ENCODE assay signal across 10 cellular contexts in the genomic region with DNA sequence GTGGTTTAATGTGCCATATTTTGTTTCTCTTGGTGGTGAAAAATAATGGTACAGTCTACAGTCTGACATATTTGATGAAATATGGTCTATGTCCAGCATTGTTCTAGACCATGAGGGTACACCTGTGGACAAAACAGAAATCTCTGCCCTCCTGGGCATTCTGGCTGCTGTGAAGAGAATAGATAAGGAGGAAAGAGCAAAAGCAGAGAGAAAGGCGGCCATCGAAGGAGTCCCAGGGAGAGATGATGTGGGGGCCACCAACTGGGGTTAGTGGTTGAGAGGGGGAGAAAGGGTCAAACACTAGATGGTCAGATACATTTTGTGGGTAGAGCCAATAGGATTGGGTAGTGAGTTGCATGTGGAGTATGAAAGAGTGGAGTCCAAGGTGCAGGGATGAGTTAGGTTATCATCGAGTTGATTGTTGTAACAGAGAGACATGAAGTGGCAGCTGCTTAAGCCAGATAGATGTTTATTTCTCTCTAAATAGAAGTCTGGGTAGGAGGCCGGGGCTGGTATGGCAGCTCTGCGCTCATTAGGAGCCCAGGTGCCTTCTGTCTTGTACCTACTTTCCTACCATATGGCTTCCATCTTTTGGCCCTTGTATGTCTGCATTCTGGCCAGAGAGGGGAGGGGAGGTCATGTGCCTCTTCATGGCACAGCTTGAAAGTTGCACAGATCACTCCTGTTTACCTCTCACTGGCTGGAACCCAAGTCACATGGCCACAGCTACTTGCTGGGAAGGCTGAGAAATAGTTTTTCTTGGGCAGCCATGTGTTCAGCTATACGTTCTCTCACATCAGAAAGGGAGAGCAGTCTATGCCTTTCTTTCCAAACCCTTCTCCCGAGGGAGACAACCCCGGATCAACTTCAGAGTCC. TPM values are rescaled to one million over a fixed set of nuclear protein-coding genes. Genes with fewer than 3 reads are reported as not detected.
A peak's percentile ranks its signal among the peaks of the same experiment; 100 is the strongest.
DNase-seq lines count a peak whose midpoint lies in the region; ATAC-seq, FAIRE-seq and TF ChIP-seq lines count a peak whose summit lies in the region.
"Had no signal": no experiment of that assay in that cellular context is flagged by ENCODE, and none has a peak within 500 bp of the region (broad histone marks: within the 10 kb centered on the region; RNA-seq: fewer than 3 reads in every experiment).

No MANE protein-coding gene starts in this region.

- H3K27me3 Mint-ChIP-seq in activated CD4-positive, alpha-beta memory T cell treated with anti-CD3 and anti-CD28 coated beads, Interleukin-2, amount 10 ng/mL, durations not matched to agents 7 days and 5 days, result no peaks in the 10 kb centered on the region
- H3K27me3 Mint-ChIP-seq: central memory CD8-positive, alpha-beta T cell had no signal

- no peaks in the 10 kb centered on the region for H4K20me1 ChIP-seq in keratinocyte (ENCODE audit: control insufficient read depth, extremely low read depth, insufficient read depth, low read length)

- no peak overlapping the region for H3K27ac ChIP-seq in keratinocyte (ENCODE audit: control insufficient read depth, insufficient read depth, low read length)
- H3K27ac ChIP-seq in temporal lobe (ENCODE audit: low read depth, low read length), result peak overlapping the region; percentile 69

- H3K27ac Mint-ChIP-seq in activated CD4-positive, alpha-beta memory T cell treated with anti-CD3 and anti-CD28 coated beads, Interleukin-2, amount 10 ng/mL, durations not matched to agents 7 days and 5 days, result no peak overlapping the region

- H3K79me2 ChIP-seq in keratinocyte (ENCODE audit: control insufficient read depth, insufficient read depth, low read length), result peaks cover 60% of the 10 kb centered on the region

- POLR2A ChIA-PET in activated CD4-positive, alpha-beta memory T cell treated with anti-CD3 and anti-CD28 coated beads, Interleukin-2, amount 10 ng/mL, durations not matched to agents 7 days and 5 days (lab: Charles Lee), result interaction anchor here (0.5 kb wide), 1 partner anchor 497 kb away, joined by 3 read pairs; no protein-coding TSS in a partner anchor

- no peak overlapping the region for H3K9ac ChIP-seq in keratinocyte (ENCODE audit: control insufficient read depth, extremely low read depth, insufficient read depth, low read length)

- H3K27me3 ChIP-seq in MG63 (no peaks in the 10 kb centered on the region), keratinocyte (ENCODE audit: control insufficient read depth, extremely low read depth, insufficient read depth, low read length) (no peaks in the 10 kb centered on the region)

- peaks cover 9% of the 10 kb centered on the region for H3K36me3 Mint-ChIP-seq in activated CD4-positive, alpha-beta memory T cell treated with anti-CD3 and anti-CD28 coated beads, Interleukin-2, amount 10 ng/mL, durations not matched to agents 7 days and 5 days (ENCODE audit: low read depth)

- peaks cover 12% of the 10 kb centered on the region for H3K4me1 ChIP-seq in keratinocyte (ENCODE audit: control insufficient read depth, extremely low read depth, insufficient read depth, low read length)

- H3K4me3 ChIP-seq in MG63 (no peak overlapping the region), cardiac fibroblast (replicated peaks in 1 of 2; ENCODE audit: low read depth in 2 of 2, low read length in 2 of 2) (no peak overlapping the region), keratinocyte (ENCODE audit: control insufficient read depth in 2 of 3, extremely low read depth in 1 of 3, insufficient read depth in 2 of 3, low read depth in 1 of 3, low read length in 3 of 3) (no peak overlapping the region)

- no peak for ATAC-seq in HG03175 (IDR thresholded peaks at IDR 0.05; ENCODE audit: unreplicated experiment)

- H3K9me3 Mint-ChIP-seq in activated CD4-positive, alpha-beta memory T cell treated with anti-CD3 and anti-CD28 coated beads, Interleukin-2, amount 10 ng/mL, durations not matched to agents 7 days and 5 days, result no peaks in the 10 kb centered on the region
- H3K9me3 Mint-ChIP-seq: central memory CD8-positive, alpha-beta T cell had no signal

- no peak overlapping the region for H2AFZ ChIP-seq in keratinocyte (ENCODE audit: control insufficient read depth, low read length)

- CTCF ChIA-PET in activated CD4-positive, alpha-beta memory T cell treated with anti-CD3 and anti-CD28 coated beads, Interleukin-2, amount 10 ng/mL, durations not matched to agents 7 days and 5 days (lab: Charles Lee), result no interaction called here

- TF ChIP-seq CTCF in cardiac fibroblast (IDR thresholded peaks at IDR 0.05; ENCODE audit: low read depth, low read length) (no peak), keratinocyte (optimal IDR thresholded peaks at IDR 0.05 in 1 of 3, IDR thresholded peaks at IDR 0.05 in 1 of 3, conservative IDR thresholded peaks at IDR 0.05 in 1 of 3; ENCODE audit: extremely low read depth in 1 of 3, insufficient read depth in 2 of 3, low read length in 3 of 3) (no peak)

- peaks cover 18% of the 10 kb centered on the region for H3K36me3 ChIP-seq in MG63
- peaks cover 0 to 3% of the 10 kb centered on the region in 2 experiments for H3K36me3 ChIP-seq in keratinocyte (ENCODE audit: control insufficient read depth in 2 of 2, extremely low read depth in 1 of 2, insufficient read depth in 2 of 2, low read length in 2 of 2)

- H3K9me3 ChIP-seq in MG63 (no peaks in the 10 kb centered on the region), keratinocyte (ENCODE audit: control insufficient read depth, low read depth, low read length) (no peaks in the 10 kb centered on the region)

- no peaks in the 10 kb centered on the region for H3K9me1 ChIP-seq in keratinocyte (ENCODE audit: control insufficient read depth, extremely low read depth, insufficient read depth, low read length)

- peaks cover 7% of the 10 kb centered on the region for H3K4me1 Mint-ChIP-seq in activated CD4-positive, alpha-beta memory T cell treated with anti-CD3 and anti-CD28 coated beads, Interleukin-2, amount 10 ng/mL, durations not matched to agents 7 days and 5 days

- H3K4me3 Mint-ChIP-seq in activated CD4-positive, alpha-beta memory T cell treated with anti-CD3 and anti-CD28 coated beads, Interleukin-2, amount 10 ng/mL, durations not matched to agents 7 days and 5 days, result no peak overlapping the region
- H3K4me3 Mint-ChIP-seq: central memory CD8-positive, alpha-beta T cell had no signal

- H3K4me2 ChIP-seq in keratinocyte (ENCODE audit: control insufficient read depth, extremely low read depth, insufficient read depth, low read depth, low read length), result peak overlapping the region; percentile 1

- dilution Hi-C loops in keratinocyte (cut with MboI; ENCODE audit: extremely low pct_ligation_motif_present, low sequenced_read_pairs), result no loop called here

- no peak for FAIRE-seq in keratinocyte (lab: Jason Lieb, UNC)

- DNase-seq in MG63, result peak; percentile 66
- peak; percentile 24 to 62 for DNase-seq in cardiac fibroblast (ENCODE audit: low read depth in 2 of 2)
- no peak for DNase-seq in keratinocyte (ENCODE audit: low read depth, low spot score)
- DNase-seq in islet precursor cell, result no peak
- DNase-seq in activated CD4-positive, alpha-beta memory T cell treated with anti-CD3 and anti-CD28 coated beads, Interleukin-2, amount 10 ng/mL, durations not matched to agents 7 days and 5 days, result no peak
- DNase-seq in ecto neural progenitor cell (ENCODE audit: low spot score), result no peak
- DNase-seq: SIG-M5 had no signal

RNA-seq across cellular contexts. Expression of a gene that starts 13.0 kb away (rescaled TPM):
- total RNA-seq in MG63 (2014; rRNA removed; shearing (Covaris generic); ENCODE audit: low replicate concordance), result 13.5 and 15.0 TPM in 2 replicates
- 8.7 to 22.3 TPM (median 14.3 TPM) in 3 replicates for polyA plus RNA-seq in keratinocyte
- 25.2 TPM for polyA plus RNA-seq in keratinocyte (2011; ENCODE audit: low read depth)
- polyA plus RNA-seq in keratinocyte (2011; cell fraction: cytosol; rRNA removed), result 15.1 and 15.4 TPM in 2 replicates
- polyA plus RNA-seq in keratinocyte (2011; cell fraction: nucleus; rRNA removed), result 37.0 and 44.8 TPM in 2 replicates
- 15.7 and 24.8 TPM in 2 replicates for polyA plus RNA-seq in keratinocyte (2012; ENCODE audit: low replicate concordance)
- polyA minus RNA-seq in keratinocyte, result 21.1 to 31.5 TPM (median 30.3 TPM) in 3 replicates
- 17.1 TPM for polyA minus RNA-seq in keratinocyte (2011; cell fraction: cytosol; rRNA and poly(A)+ RNA removed)
- 24.5 and 54.1 TPM in 2 replicates for polyA minus RNA-seq in keratinocyte (2011; cell fraction: nucleus; rRNA and poly(A)+ RNA removed)
- 33.2 TPM for total RNA-seq in temporal lobe
- 10 to 100 TPM; 28.2 to 31.3 TPM for total RNA-seq in activated CD4-positive, alpha-beta memory T cell treated with anti-CD3 and anti-CD28 coated beads, Interleukin-2, amount 10 ng/mL, durations not matched to agents 7 days and 5 days

RNA-seq across cellular contexts. Expression of a gene that starts 48.7 kb away (rescaled TPM):
- total RNA-seq in MG63 (2014; rRNA removed; shearing (Covaris generic); ENCODE audit: low replicate concordance), result 0.57 TPM in 1 of 2 replicates, not detected in the other
- polyA plus RNA-seq in keratinocyte, result 1.1 to 2.1 TPM (median 1.6 TPM) in 3 replicates
- 4.5 TPM for polyA plus RNA-seq in keratinocyte (2011; ENCODE audit: low read depth)
- 1.5 and 1.9 TPM in 2 replicates for polyA plus RNA-seq in keratinocyte (2011; cell fraction: cytosol; rRNA removed)
- 0.34 and 0.40 TPM in 2 replicates for polyA plus RNA-seq in keratinocyte (2011; cell fraction: nucleus; rRNA removed)
- polyA plus RNA-seq in keratinocyte (2012; ENCODE audit: low replicate concordance), result 1.9 and 6.2 TPM in 2 replicates
- 0.54 to 0.79 TPM in 2 of 3 replicates, not detected in the other for polyA minus RNA-seq in keratinocyte
- not detected for polyA minus RNA-seq in keratinocyte (2011; cell fraction: cytosol; rRNA and poly(A)+ RNA removed)
- polyA minus RNA-seq in keratinocyte (2011; cell fraction: nucleus; rRNA and poly(A)+ RNA removed), result not detected in 2 replicates
- total RNA-seq in temporal lobe, result not detected
- not detected for total RNA-seq in activated CD4-positive, alpha-beta memory T cell treated with anti-CD3 and anti-CD28 coated beads, Interleukin-2, amount 10 ng/mL, durations not matched to agents 7 days and 5 days

Comparison
In these comparisons a context has a peak if more than half of its experiments do, and no peak if none do; other contexts are left out.
1. DNase-seq: peak in MG63 (single experiment) and cardiac fibroblast (2 of 2); none in keratinocyte (single experiment), islet precursor cell (single experiment), activated CD4-positive, alpha-beta memory T cell treated with anti-CD3 and anti-CD28 coated beads, Interleukin-2, amount 10 ng/mL, durations not matched to agents 7 days and 5 days (single experiment) and ecto neural progenitor cell (single experiment).